8 cellular contexts compared by ENCODE assay signal in the genomic region with DNA sequence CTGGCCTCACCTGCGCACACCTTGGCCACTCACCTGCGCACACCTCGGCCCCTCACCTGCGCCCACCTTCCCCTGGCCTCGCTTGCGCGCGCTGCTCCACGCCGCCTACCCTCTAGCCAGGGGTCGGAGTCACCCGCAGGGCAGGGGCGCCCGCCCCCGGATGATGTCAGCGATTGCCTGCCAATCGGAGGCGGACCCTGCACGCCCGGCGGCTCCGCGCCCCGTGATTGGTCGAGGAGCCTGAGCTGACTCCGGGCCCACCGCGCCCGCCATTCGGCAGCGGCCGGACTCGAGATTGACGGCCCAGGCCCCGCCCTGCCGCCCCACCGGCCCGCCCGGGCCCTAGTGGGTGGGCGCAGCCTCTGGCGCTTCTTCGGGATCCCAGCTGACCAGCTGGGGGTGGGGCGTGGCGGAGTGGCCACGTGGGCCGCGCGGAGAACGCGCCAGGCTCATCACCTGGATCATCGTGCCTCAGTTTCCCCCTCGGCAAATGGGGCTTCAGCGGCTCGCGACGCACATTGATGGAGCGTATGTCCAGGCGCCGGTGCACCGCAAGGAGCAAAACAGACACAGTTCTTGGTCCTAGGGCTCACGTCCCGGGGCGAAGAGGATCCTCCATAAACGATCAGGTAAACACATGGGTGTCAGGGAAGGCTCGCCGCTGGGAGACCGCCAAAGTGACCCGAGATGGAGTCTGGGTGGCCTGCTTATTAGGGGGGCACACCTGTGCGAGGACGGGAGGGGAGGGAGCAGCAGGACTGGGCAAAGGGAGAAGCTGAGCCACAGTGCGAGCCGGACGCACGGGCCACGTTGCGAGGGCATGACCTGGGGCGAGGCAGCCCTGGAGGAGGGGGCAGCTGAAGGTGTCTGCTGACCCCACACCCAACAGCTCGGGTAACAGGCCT. TPM values are rescaled to one million over a fixed set of nuclear protein-coding genes. Genes with fewer than 3 reads are reported as not detected.
A peak's percentile ranks its signal among the peaks of the same experiment; 100 is the strongest.
DNase-seq lines count a peak whose midpoint lies in the region; ATAC-seq and TF ChIP-seq lines count a peak whose summit lies in the region.

A gene with protein sequence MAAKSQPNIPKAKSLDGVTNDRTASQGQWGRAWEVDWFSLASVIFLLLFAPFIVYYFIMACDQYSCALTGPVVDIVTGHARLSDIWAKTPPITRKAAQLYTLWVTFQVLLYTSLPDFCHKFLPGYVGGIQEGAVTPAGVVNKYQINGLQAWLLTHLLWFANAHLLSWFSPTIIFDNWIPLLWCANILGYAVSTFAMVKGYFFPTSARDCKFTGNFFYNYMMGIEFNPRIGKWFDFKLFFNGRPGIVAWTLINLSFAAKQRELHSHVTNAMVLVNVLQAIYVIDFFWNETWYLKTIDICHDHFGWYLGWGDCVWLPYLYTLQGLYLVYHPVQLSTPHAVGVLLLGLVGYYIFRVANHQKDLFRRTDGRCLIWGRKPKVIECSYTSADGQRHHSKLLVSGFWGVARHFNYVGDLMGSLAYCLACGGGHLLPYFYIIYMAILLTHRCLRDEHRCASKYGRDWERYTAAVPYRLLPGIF (minus strand): TSS at position 137 of the 905 bp plus-strand sequence. CDS start 3,441 bp downstream, outside the sequence.

- peaks cover 39% of the 10 kb centered on the region for H3K79me2 ChIP-seq in OCI-LY3 (ENCODE audit: low read length)

- H2AFZ ChIP-seq in OCI-LY3 (ENCODE audit: low read depth, low read length), result peak within 1 kb of the TSS; percentile 69

- peak within 1 kb of the TSS; percentile 97 for H3K4me2 ChIP-seq in OCI-LY3 (ENCODE audit: low read length)

- TF ChIP-seq CTCF in OCI-LY3 (IDR thresholded peaks at IDR 0.05; ENCODE audit: low read depth, low read length) (no peak), endothelial cell (IDR thresholded peaks at IDR 0.05; ENCODE audit: unreplicated experiment) (no peak)

- peak; percentile 82 for ATAC-seq in GM21526 (IDR thresholded peaks at IDR 0.05; ENCODE audit: low FRiP score, unreplicated experiment)

- H3K4me3 ChIP-seq in OCI-LY3 (ENCODE audit: low read length), result peak within 1 kb of the TSS; percentile 87

- no peaks in the 10 kb centered on the region for H4K20me1 ChIP-seq in OCI-LY3 (ENCODE audit: insufficient read depth, low read length)

- no peaks in the 10 kb centered on the region for H3K27me3 ChIP-seq in OCI-LY3 (ENCODE audit: low read depth, low read length)

- H3K27me3 Mint-ChIP-seq in endothelial cell (ENCODE audit: unreplicated experiment), result peaks cover 11% of the 10 kb centered on the region

- H3K9me3 Mint-ChIP-seq in endothelial cell (ENCODE audit: unreplicated experiment), result no peaks in the 10 kb centered on the region

- H3K4me1 Mint-ChIP-seq in endothelial cell (ENCODE audit: unreplicated experiment), result peaks cover 34% of the 10 kb centered on the region

- peaks cover 26% of the 10 kb centered on the region for H3K4me1 ChIP-seq in OCI-LY3 (ENCODE audit: low read length)

- H3K36me3 ChIP-seq in OCI-LY3 (replicated peaks; ENCODE audit: low read depth, low read length), result peaks cover 50% of the 10 kb centered on the region

- H3K36me3 Mint-ChIP-seq in endothelial cell (ENCODE audit: low read depth, unreplicated experiment), result peaks cover 30% of the 10 kb centered on the region

- H3K4me3 Mint-ChIP-seq in endothelial cell (ENCODE audit: unreplicated experiment), result peak within 1 kb of the TSS; percentile 93

- H3K27ac ChIP-seq in OCI-LY3 (ENCODE audit: low read length), result peak within 1 kb of the TSS; percentile 53

- H3K27ac Mint-ChIP-seq in endothelial cell (ENCODE audit: unreplicated experiment), result peak within 1 kb of the TSS; percentile 55

- H3K9ac ChIP-seq in OCI-LY3 (ENCODE audit: low read length), result peak within 1 kb of the TSS; percentile 78

- H3K9me3 ChIP-seq in OCI-LY3 (ENCODE audit: insufficient read depth, low read length), result peaks cover 17% of the 10 kb centered on the region; the same call in 1 of the 2 replicates

- DNase-seq in DMS 273 (lab: John Stamatoyannopoulos, UW; ENCODE audit: unreplicated experiment), result peak; percentile 96
- DNase-seq in HuH-7.5 (ENCODE audit: low spot score), result peak; percentile 99
- DNase-seq in activated CD8-positive, alpha-beta memory T cell treated with anti-CD3 and anti-CD28 coated beads, Interleukin-2, amount 50 U/mL, for 48 hours, result peak; percentile 98
- peak; percentile 99 for DNase-seq in endothelial cell (ENCODE audit: low spot score)
- peak; percentile 96 for DNase-seq in midbrain (lab: John Stamatoyannopoulos, UW)
- DNase-seq in stimulated activated CD8-positive, alpha-beta memory T cell treated with anti-CD3 and anti-CD28 coated beads, Interleukin-2, amount 100 ng/mL, for 1 hour (ENCODE audit: low read depth in 2 of 2), result peak; percentile 85

RNA-seq across cellular contexts. Expression of the gene that starts here (rescaled TPM):
- 130 TPM for total RNA-seq in endothelial cell (ENCODE audit: unreplicated experiment)

Comparison
In these comparisons a context has a peak if more than half of its experiments do, and no peak if none do; other contexts are left out.
1. Peak in every context shown above with its lines: DNase-seq, ATAC-seq, H3K4me3 ChIP-seq and H3K27ac ChIP-seq.